Comparison of ENCODE assay signal across 13 cellular contexts in the genomic region with DNA sequence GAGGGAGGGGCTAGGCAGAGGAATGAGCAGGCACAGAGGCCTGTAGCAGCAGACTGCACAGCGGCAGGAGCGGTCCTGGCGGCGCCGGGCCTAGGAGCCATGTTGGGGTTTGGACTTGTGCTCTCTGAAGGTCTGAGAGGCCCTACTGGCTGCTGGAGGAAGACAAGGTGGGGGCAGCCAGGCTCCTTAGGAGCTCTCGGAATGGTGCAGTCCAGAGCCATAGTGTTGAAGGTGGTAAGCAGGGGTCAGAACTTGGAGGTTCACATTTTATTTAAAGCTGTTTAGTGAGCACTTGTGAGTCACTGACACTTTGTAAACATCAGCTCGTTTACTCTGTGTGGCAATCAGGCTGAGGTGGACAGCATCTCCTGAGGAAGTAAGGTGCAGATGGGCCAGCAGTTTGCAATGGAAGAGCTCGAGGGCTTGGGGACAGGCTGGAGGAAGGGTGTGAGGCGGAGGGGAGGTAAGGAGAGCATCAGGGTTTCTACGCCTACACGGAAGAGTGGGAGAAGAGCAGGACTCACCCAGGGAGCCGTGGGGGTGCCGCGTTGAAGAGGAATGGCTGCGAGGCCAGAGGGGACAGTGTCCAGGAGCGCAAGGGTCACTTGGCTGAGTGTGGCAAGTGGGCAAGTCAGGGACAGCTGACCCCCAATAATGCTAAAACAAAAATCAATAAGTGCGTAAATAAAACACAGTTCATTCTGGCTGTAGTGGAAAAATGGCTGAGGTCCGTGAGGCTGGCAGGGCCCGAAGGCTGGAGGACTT. TPM values are rescaled to one million over a fixed set of nuclear protein-coding genes. Genes with fewer than 3 reads are reported as not detected.
DNase-seq lines count a peak whose midpoint lies in the region; ATAC-seq and TF ChIP-seq lines count a peak whose summit lies in the region.
"Had no signal": no experiment of that assay in that cellular context is flagged by ENCODE, and none has a peak within 500 bp of the region (broad histone marks: within the 10 kb centered on the region; RNA-seq: fewer than 3 reads in every experiment).

No MANE protein-coding gene starts in this region.

- peak overlapping the region; percentile 59 for H2AK9ac ChIP-seq in IMR-90 (replicated peaks; ENCODE audit: low read depth, low read length, poor library complexity)

- intact Hi-C loops in IMR-90 (cut with micrococcal nuclease): no loop called here

- H2AK5ac ChIP-seq in IMR-90 (ENCODE audit: low read depth, low read length): no peak overlapping the region

- no peak overlapping the region for H2BK5ac ChIP-seq in IMR-90 (ENCODE audit: low read depth, low read length, poor library complexity, severe bottlenecking)

- CTCF ChIA-PET in IMR-90 (lab: Yijun Ruan, JAX): no interaction called here

- H3K27ac ChIP-seq in IMR-90 (ENCODE audit: insufficient read depth, low read length): no peak overlapping the region
- H3K27ac ChIP-seq: HL-60 had no signal

- 78% methylated on average over 8 of the region's 19 CpGs; no CpG with 5 or more reads in 1 of the 2 experiments for WGBS in IMR-90 (ENCODE audit: extremely low coverage in 2 of 2, insufficient read length in 1 of 2), 2 experiments

- TF ChIP-seq CTCF in BE2C (IDR thresholded peaks at IDR 0.05; ENCODE audit: low read depth, low read length) (no peak), IMR-90 (conservative IDR thresholded peaks at IDR 0.05; ENCODE audit: low read depth, low read length) (no peak), nephron progenitor cell (IDR thresholded peaks at IDR 0.05) (no peak)

- H3K9me3 ChIP-seq in BE2C (no peaks in the 10 kb centered on the region), IMR-90 (ENCODE audit: control insufficient read depth, insufficient read depth, low read length) (no peaks in the 10 kb centered on the region)

- no peaks in the 10 kb centered on the region for H3K36me3 Mint-ChIP-seq in nephron progenitor cell (ENCODE audit: low read depth)

- H3K56ac ChIP-seq in IMR-90 (ENCODE audit: extremely low read depth, insufficient read depth, low read length): no peak overlapping the region

- H4K91ac ChIP-seq in IMR-90 (ENCODE audit: insufficient read depth, low read depth, low read length): no peak overlapping the region

- H2BK15ac ChIP-seq in IMR-90 (ENCODE audit: low read depth, low read length): no peak overlapping the region

- H3K18ac ChIP-seq in IMR-90 (ENCODE audit: low read depth, low read length): no peak overlapping the region

- H3K27ac Mint-ChIP-seq in nephron progenitor cell: peak overlapping the region; percentile 76

- H3K9me1 ChIP-seq in IMR-90 (ENCODE audit: insufficient read depth, low read length): peaks cover 19% of the 10 kb centered on the region

- no peaks in the 10 kb centered on the region for H3K27me3 ChIP-seq in BE2C
- no peaks in the 10 kb centered on the region for H3K27me3 ChIP-seq in IMR-90 (ENCODE audit: control insufficient read depth, insufficient read depth, low read length)

- no peak overlapping the region for H3K4me3 ChIP-seq in BE2C (ENCODE audit: low read depth, low read length)
- H3K4me3 ChIP-seq in IMR-90 (ENCODE audit: insufficient read depth, low read depth, low read length): no peak overlapping the region

- H3K4me3 Mint-ChIP-seq in nephron progenitor cell: no peak overlapping the region

- no peak overlapping the region for H2BK20ac ChIP-seq in IMR-90 (ENCODE audit: low read depth, low read length)

- H3K14ac ChIP-seq in IMR-90 (replicated peaks; ENCODE audit: low read depth, low read length): no peak overlapping the region

- no peak overlapping the region for H3K23ac ChIP-seq in IMR-90 (ENCODE audit: low read depth, low read length)

- H3K4ac ChIP-seq in IMR-90 (ENCODE audit: low read depth, low read length): peak overlapping the region; percentile 33

- H2BK120ac ChIP-seq in IMR-90 (ENCODE audit: low read depth, low read length): no peak overlapping the region

- no TSS peak for BruUV-seq in IMR-90 (replicated peaks; lab: Mats Ljungman, UMichigan)

- no peak overlapping the region for H4K8ac ChIP-seq in IMR-90 (ENCODE audit: low read depth in 2 of 2, low read length in 2 of 2)

- POLR2A ChIA-PET in IMR-90 (lab: Charles Lee; ENCODE audit: unreplicated experiment): no interaction called here

- H3K9ac ChIP-seq in IMR-90 (ENCODE audit: low read depth, low read length): no peak overlapping the region

- H3K36me3 ChIP-seq in BE2C (no peaks in the 10 kb centered on the region), IMR-90 (ENCODE audit: control insufficient read depth, insufficient read depth, low read length) (no peaks in the 10 kb centered on the region)

- ATAC-seq in IMR-90 (ENCODE audit: low read depth) (peak; percentile 86), HG02623 (IDR thresholded peaks at IDR 0.05; ENCODE audit: unreplicated experiment) (no peak), HG03139 (IDR thresholded peaks at IDR 0.05; ENCODE audit: unreplicated experiment) (no peak)

- H3K4me1 Mint-ChIP-seq in nephron progenitor cell: peaks cover 14% of the 10 kb centered on the region

- no peak overlapping the region for H3K4me2 ChIP-seq in IMR-90 (ENCODE audit: low read depth, low read length)

- H2AFZ ChIP-seq in IMR-90 (replicated peaks; ENCODE audit: low read length, poor library complexity): peak overlapping the region; percentile 5

- DNase-seq in BE2C: peak; percentile 9
- DNase-seq in IMR-90: peak; percentile 71
- DNase-seq in fibroblast of peridontal ligament (ENCODE audit: extremely low read depth): peak; percentile 2
- DNase-seq in nephron progenitor cell: no peak
- DNase-seq in UCSD-AML1 (lab: John Stamatoyannopoulos, UW; ENCODE audit: unreplicated experiment): no peak
- DNase-seq in Kasumi-1 (lab: John Stamatoyannopoulos, UW): no peak
- DNase-seq: activated CD4-positive, alpha-beta T cell treated with anti-CD3 and anti-CD28 coated beads for 1 hour; activated T-cell treated with anti-CD3 and anti-CD28 coated beads, Interleukin-2, amount 50 U/mL, for 48 hours; DMS79 treated with DMSO at 0.1 percent for 48 hours; SW 1271 had no signal

- no peaks in the 10 kb centered on the region for H3K27me3 Mint-ChIP-seq in nephron progenitor cell (ENCODE audit: low read depth, poor library complexity)

- H3K9me3 Mint-ChIP-seq in nephron progenitor cell: no peaks in the 10 kb centered on the region

- H3K4me1 ChIP-seq in BE2C: no peaks in the 10 kb centered on the region
- H3K4me1 ChIP-seq in IMR-90 (ENCODE audit: control insufficient read depth, insufficient read depth, low read length): peaks cover 11% of the 10 kb centered on the region

- peaks cover 0 to 3% of the 10 kb centered on the region in 2 experiments; a peak in 1 of 4 replicates for H3K79me1 ChIP-seq in IMR-90 (ENCODE audit: low read depth in 1 of 2, low read length in 2 of 2)

- peaks cover 14% of the 10 kb centered on the region for H4K20me1 ChIP-seq in IMR-90 (ENCODE audit: insufficient read depth, low read length)

- H4K5ac ChIP-seq in IMR-90 (ENCODE audit: low read depth, low read length): no peak overlapping the region

- dilution Hi-C loops in IMR-90 (cut with HindIII; ENCODE audit: low sequenced_read_pairs, unreplicated experiment): no loop called here

- TF ChIP-seq RAD21 in IMR-90 (IDR thresholded peaks at IDR 0.05; ENCODE audit: low read length): no peak

- in situ Hi-C loops in IMR-90 (cut with MboI; ENCODE audit: low sequenced_read_pairs): no loop called here

- no peak for TF ChIP-seq POLR2A in IMR-90 (IDR thresholded peaks at IDR 0.05; ENCODE audit: low read depth, low read length)

TF ChIP-seq in IMR-90, 13 proteins besides CTCF, POLR2A, EP300 and RAD21:
- no peak for TF ChIP-seq USF2 (IDR thresholded peaks at IDR 0.05; ENCODE audit: low read depth, low read length)
- no peak for TF ChIP-seq MAFK (IDR thresholded peaks at IDR 0.05; ENCODE audit: low read depth, low read length)
- peak; percentile 91 for TF ChIP-seq CEBPB (IDR thresholded peaks at IDR 0.05; ENCODE audit: low read depth, low read length)
- no peak for TF ChIP-seq RFX5 (IDR thresholded peaks at IDR 0.05; ENCODE audit: low read depth, low read length)
- no peak for TF ChIP-seq NFE2L2 (IDR thresholded peaks at IDR 0.05; ENCODE audit: low read depth, low read length)
- no peak for TF ChIP-seq MAZ (IDR thresholded peaks at IDR 0.05; ENCODE audit: borderline replicate concordance, low read depth, low read length)
- no peak for TF ChIP-seq CHD1 (IDR thresholded peaks at IDR 0.05; ENCODE audit: low read depth, low read length)
- TF ChIP-seq FOS (IDR thresholded peaks at IDR 0.05; ENCODE audit: low read depth, low read length): peak; percentile 63
- no peak for TF ChIP-seq BHLHE40 (IDR thresholded peaks at IDR 0.05; ENCODE audit: low read depth, low read length)
- no peak for TF ChIP-seq MXI1 (IDR thresholded peaks at IDR 0.05; ENCODE audit: borderline replicate concordance, low read depth, low read length)

RNA-seq across cellular contexts. Expression of gene TMEM191C, which starts 10.0 kb away (rescaled TPM):
- 2.2 TPM for polyA plus RNA-seq in BE2C (2012; ENCODE audit: insufficient read depth, insufficient read length, low read depth)
- 0.28 and 0.36 TPM in 2 replicates for total RNA-seq in IMR-90 (2012; rRNA removed)
- polyA plus RNA-seq in IMR-90 (2012; rRNA removed): 0.75 and 1.5 TPM in 2 replicates
- 1.3 and 2.7 TPM in 2 replicates for polyA plus RNA-seq in IMR-90 (2012; cell fraction: cytosol; rRNA removed)
- polyA plus RNA-seq in IMR-90 (2012; cell fraction: nucleus; rRNA removed; ENCODE audit: low replicate concordance): 5.3 and 16.1 TPM in 2 replicates

RNA-seq across cellular contexts. Expression of gene HIC2, which starts 40.0 kb away (rescaled TPM):
- 22.8 TPM for polyA plus RNA-seq in BE2C (2012; ENCODE audit: insufficient read depth, insufficient read length, low read depth)
- total RNA-seq in IMR-90 (2012; rRNA removed): 1.4 and 1.9 TPM in 2 replicates
- polyA plus RNA-seq in IMR-90 (2012; rRNA removed): 2.1 and 2.4 TPM in 2 replicates
- 0.62 and 1.5 TPM in 2 replicates for polyA plus RNA-seq in IMR-90 (2012; cell fraction: cytosol; rRNA removed)
- 7.5 and 12.3 TPM in 2 replicates for polyA plus RNA-seq in IMR-90 (2012; cell fraction: nucleus; rRNA removed; ENCODE audit: low replicate concordance)

Comparison
In these comparisons a context has a peak if more than half of its experiments do, and no peak if none do; other contexts are left out.
1. DNase-seq: peak in BE2C (single experiment), IMR-90 (single experiment) and fibroblast of peridontal ligament (single experiment); none in nephron progenitor cell (single experiment), UCSD-AML1 (single experiment) and Kasumi-1 (0 of 2).